Comparison of ENCODE assay signal across 17 cellular contexts in the genomic region with DNA sequence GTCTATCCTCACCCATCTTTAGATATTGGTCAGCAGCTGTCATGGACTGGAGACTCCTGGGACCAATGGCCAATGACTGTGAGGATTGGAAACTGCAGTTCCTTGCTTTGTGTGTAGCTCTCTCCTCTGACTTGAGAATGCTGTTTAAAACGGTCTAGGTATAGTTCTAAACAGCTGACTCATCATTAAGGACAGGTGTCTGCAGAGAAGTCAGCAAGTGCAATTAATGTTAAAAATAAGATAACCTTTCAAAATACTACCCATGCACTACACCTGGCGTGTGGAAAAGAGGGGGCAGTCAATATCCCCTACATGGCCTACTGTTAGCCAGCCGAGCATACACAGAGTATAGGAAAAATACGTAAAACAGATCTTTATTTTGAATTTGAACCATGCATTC.
DNase-seq lines count a peak whose midpoint lies in the region; ATAC-seq lines count a peak whose summit lies in the region.
"Had no signal": no experiment of that assay in that cellular context is flagged by ENCODE, and none has a peak within 500 bp of the region (broad histone marks: within the 10 kb centered on the region; RNA-seq: fewer than 3 reads in every experiment).

No MANE protein-coding gene starts in this region.

- no peak overlapping the region for H3K14ac ChIP-seq in mesenchymal stem cell (ENCODE audit: low read length in 2 of 2)

- no peak overlapping the region for H3K9ac ChIP-seq in mesenchymal stem cell (ENCODE audit: low read length)
- H3K9ac ChIP-seq: BLaER1 had no signal

- peaks cover 31% of the 10 kb centered on the region for H3K4me1 Mint-ChIP-seq in dendritic cell treated with granulocyte-macrophage colony-stimulating factor and Interleukin-4, amounts not matched to agents 40 ng/mL and 50 ng/mL, for 4 days (ENCODE audit: low read depth)
- peaks cover 10% of the 10 kb centered on the region for H3K4me1 Mint-ChIP-seq in stimulated activated memory B cell treated with anti-CD40 and anti-IgM and Interleukin-4, amounts not matched to agents 10 μg/mL and 1 μg/mL and 100 μg/mL, for 72 hours
- peaks cover 12% of the 10 kb centered on the region for H3K4me1 Mint-ChIP-seq in activated naive CD8-positive, alpha-beta T cell treated with anti-CD3 and anti-CD28 coated beads, Interleukin-2, amount 50 U/mL, for 24 hours

- no peak overlapping the region for H2BK15ac ChIP-seq in mesenchymal stem cell (ENCODE audit: low read depth, poor library complexity, severe bottlenecking)

- H3K27me3 Mint-ChIP-seq in dendritic cell treated with granulocyte-macrophage colony-stimulating factor and Interleukin-4, amounts not matched to agents 40 ng/mL and 50 ng/mL, for 4 days, result no peaks in the 10 kb centered on the region
- no peaks in the 10 kb centered on the region for H3K27me3 Mint-ChIP-seq in stimulated activated memory B cell treated with anti-CD40 and anti-IgM and Interleukin-4, amounts not matched to agents 10 μg/mL and 1 μg/mL and 100 μg/mL, for 72 hours
- no peaks in the 10 kb centered on the region for H3K27me3 Mint-ChIP-seq in activated naive CD8-positive, alpha-beta T cell treated with anti-CD3 and anti-CD28 coated beads, Interleukin-2, amount 50 U/mL, for 24 hours

- no peak overlapping the region for H4K91ac ChIP-seq in mesenchymal stem cell (ENCODE audit: low read length)

- no peak overlapping the region for H3K4me3 ChIP-seq in mesenchymal stem cell (ENCODE audit: insufficient read depth in 1 of 2, low read depth in 1 of 2, low read length in 2 of 2)
- H3K4me3 ChIP-seq: BLaER1, GM12878, HAP-1 had no signal

- no peaks in the 10 kb centered on the region for H3K4me1 ChIP-seq in mesenchymal stem cell (ENCODE audit: control insufficient read depth, insufficient read depth, low read depth, low read length)
- H3K4me1 ChIP-seq: BLaER1 had no signal

- peaks cover 9% of the 10 kb centered on the region for H3K9me3 ChIP-seq in mesenchymal stem cell (ENCODE audit: control insufficient read depth, low read length)
- H3K9me3 ChIP-seq: BLaER1, HAP-1 had no signal

- no peaks in the 10 kb centered on the region for H3K36me3 ChIP-seq in mesenchymal stem cell (ENCODE audit: control insufficient read depth in 1 of 2, insufficient read depth in 2 of 2, low read depth in 1 of 2, low read length in 2 of 2)
- H3K36me3 ChIP-seq: BLaER1, HAP-1 had no signal

- peaks cover 8% of the 10 kb centered on the region for H3K9me3 Mint-ChIP-seq in dendritic cell treated with granulocyte-macrophage colony-stimulating factor and Interleukin-4, amounts not matched to agents 40 ng/mL and 50 ng/mL, for 4 days
- H3K9me3 Mint-ChIP-seq in stimulated activated memory B cell treated with anti-CD40 and anti-IgM and Interleukin-4, amounts not matched to agents 10 μg/mL and 1 μg/mL and 100 μg/mL, for 72 hours, result peaks cover 2% of the 10 kb centered on the region
- peaks cover 24% of the 10 kb centered on the region for H3K9me3 Mint-ChIP-seq in activated naive CD8-positive, alpha-beta T cell treated with anti-CD3 and anti-CD28 coated beads, Interleukin-2, amount 50 U/mL, for 24 hours

- no peak overlapping the region for H3K4me2 ChIP-seq in mesenchymal stem cell (ENCODE audit: low read length, poor library complexity, severe bottlenecking)
- H3K4me2 ChIP-seq: BLaER1 had no signal

- no peaks in the 10 kb centered on the region for H3K79me1 ChIP-seq in mesenchymal stem cell (replicated peaks; ENCODE audit: low read length, poor library complexity, severe bottlenecking)

- 90% methylated on average over 3 of the region's 4 CpGs for WGBS in mesenchymal stem cell

- H2BK5ac ChIP-seq in mesenchymal stem cell (ENCODE audit: low read depth, low read length, poor library complexity, severe bottlenecking), result no peak overlapping the region

- no peaks in the 10 kb centered on the region for H3K36me3 Mint-ChIP-seq in dendritic cell treated with granulocyte-macrophage colony-stimulating factor and Interleukin-4, amounts not matched to agents 40 ng/mL and 50 ng/mL, for 4 days (ENCODE audit: low read depth)
- no peaks in the 10 kb centered on the region for H3K36me3 Mint-ChIP-seq in stimulated activated memory B cell treated with anti-CD40 and anti-IgM and Interleukin-4, amounts not matched to agents 10 μg/mL and 1 μg/mL and 100 μg/mL, for 72 hours
- H3K36me3 Mint-ChIP-seq in activated naive CD8-positive, alpha-beta T cell treated with anti-CD3 and anti-CD28 coated beads, Interleukin-2, amount 50 U/mL, for 24 hours (ENCODE audit: low read depth), result no peaks in the 10 kb centered on the region

- ATAC-seq in stimulated activated memory B cell treated with anti-CD40 and anti-IgM and Interleukin-4, amounts not matched to agents 10 μg/mL and 1 μg/mL and 100 μg/mL, for 72 hours, result no peak
- no peak for ATAC-seq in activated naive CD8-positive, alpha-beta T cell treated with anti-CD3 and anti-CD28 coated beads, Interleukin-2, amount 50 U/mL, for 24 hours
- ATAC-seq: CD8-positive, alpha-beta T cell; GM12878 had no signal

- no peak overlapping the region for H2BK120ac ChIP-seq in mesenchymal stem cell (ENCODE audit: low read depth, low read length)

- H3K27ac Mint-ChIP-seq in dendritic cell treated with granulocyte-macrophage colony-stimulating factor and Interleukin-4, amounts not matched to agents 40 ng/mL and 50 ng/mL, for 4 days, result peak overlapping the region; percentile 56
- H3K27ac Mint-ChIP-seq in stimulated activated memory B cell treated with anti-CD40 and anti-IgM and Interleukin-4, amounts not matched to agents 10 μg/mL and 1 μg/mL and 100 μg/mL, for 72 hours, result peak overlapping the region; percentile 39
- H3K27ac Mint-ChIP-seq in activated naive CD8-positive, alpha-beta T cell treated with anti-CD3 and anti-CD28 coated beads, Interleukin-2, amount 50 U/mL, for 24 hours, result no peak overlapping the region
- H3K27ac Mint-ChIP-seq: CD8-positive, alpha-beta T cell had no signal

- intact Hi-C loops in dendritic cell treated with granulocyte-macrophage colony-stimulating factor and Interleukin-4, amounts not matched to agents 40 ng/mL and 50 ng/mL, for 4 days (cut with micrococcal nuclease), result no loop called here

- no peak overlapping the region for H3K18ac ChIP-seq in mesenchymal stem cell (ENCODE audit: low read depth in 1 of 2, low read length in 2 of 2)

- H2AFZ ChIP-seq in mesenchymal stem cell (ENCODE audit: low read depth, low read length), result no peak overlapping the region

- DNase-seq in NCI-H146 (lab: John Stamatoyannopoulos, UW) (peak; percentile 31), NCI-H146 treated with DMSO at 0.1 percent for 48 hours (lab: John Stamatoyannopoulos, UW; ENCODE audit: unreplicated experiment) (no peak), RPMI8226 (peak; percentile 56), mesenchymal stem cell (no peak), NCI-H1417 treated with DMSO at 0.1 percent for 48 hours (lab: John Stamatoyannopoulos, UW) (no peak)
- no peak for DNase-seq in activated naive CD8-positive, alpha-beta T cell treated with anti-CD3 and anti-CD28 coated beads, Interleukin-2, amount 50 U/mL, for 24 hours
- DNase-seq: Calu3; CD8-positive, alpha-beta T cell; DMS53; DND-41; EL had no signal

- no peak overlapping the region for H3K4me3 Mint-ChIP-seq in dendritic cell treated with granulocyte-macrophage colony-stimulating factor and Interleukin-4, amounts not matched to agents 40 ng/mL and 50 ng/mL, for 4 days
- H3K4me3 Mint-ChIP-seq in stimulated activated memory B cell treated with anti-CD40 and anti-IgM and Interleukin-4, amounts not matched to agents 10 μg/mL and 1 μg/mL and 100 μg/mL, for 72 hours, result no peak overlapping the region
- no peak overlapping the region for H3K4me3 Mint-ChIP-seq in activated naive CD8-positive, alpha-beta T cell treated with anti-CD3 and anti-CD28 coated beads, Interleukin-2, amount 50 U/mL, for 24 hours
- H3K4me3 Mint-ChIP-seq: CD8-positive, alpha-beta T cell had no signal

- no peak overlapping the region for H4K8ac ChIP-seq in mesenchymal stem cell (ENCODE audit: low read length)

- H3K23ac ChIP-seq in mesenchymal stem cell (ENCODE audit: low read length in 2 of 2), result no peak overlapping the region

- H3K27me3 ChIP-seq in mesenchymal stem cell (ENCODE audit: control insufficient read depth in 1 of 2, insufficient read depth in 1 of 2, low read length in 2 of 2), result no peaks in the 10 kb centered on the region
- H3K27me3 ChIP-seq: BLaER1 had no signal

- H2AK5ac ChIP-seq in mesenchymal stem cell (ENCODE audit: low read length, severe bottlenecking), result no peak overlapping the region

- H3K4ac ChIP-seq in mesenchymal stem cell (ENCODE audit: low read depth in 1 of 2, low read length in 2 of 2), result no peak overlapping the region

- no peak overlapping the region for H3K27ac ChIP-seq in mesenchymal stem cell (ENCODE audit: low read length, poor library complexity, severe bottlenecking)
- H3K27ac ChIP-seq: 22Rv1, BLaER1 had no signal

- no peak overlapping the region for H2BK12ac ChIP-seq in mesenchymal stem cell (ENCODE audit: low read length in 2 of 2)

Comparison
In these comparisons a context has a peak if more than half of its experiments do, and no peak if none do; other contexts are left out.
1. DNase-seq: peak in NCI-H146 (single experiment) and RPMI8226 (single experiment); none in NCI-H146 treated with DMSO at 0.1 percent for 48 hours (single experiment), mesenchymal stem cell (single experiment), activated naive CD8-positive, alpha-beta T cell treated with anti-CD3 and anti-CD28 coated beads, Interleukin-2, amount 50 U/mL, for 24 hours (single experiment) and NCI-H1417 treated with DMSO at 0.1 percent for 48 hours (single experiment).